Comparison of ENCODE assay signal across 1 cellular context in genomic region chr2:237772513-237772912, GRCh38.
TF ChIP-seq lines count a peak whose summit lies in the region.

No MANE protein-coding gene starts in this region.

TF ChIP-seq in HepG2, 621 proteins besides CTCF, POLR2A, EP300 and RAD21:
- TF ChIP-seq USF2 (IDR thresholded peaks at IDR 0.05; ENCODE audit: low read depth, low read length), result no peak
- TF ChIP-seq USF2 (CRISPR knock-in tag; IDR thresholded peaks at IDR 0.05; ENCODE audit: borderline replicate concordance), result no peak
- no peak for TF ChIP-seq ZNF121 (CRISPR knock-in tag; IDR thresholded peaks at IDR 0.05)
- TF ChIP-seq RBM22 (optimal IDR thresholded peaks at IDR 0.05; ENCODE audit: low read length), result peak; percentile 25
